Comparison of ENCODE assay signal across 18 cellular contexts in the genomic region with DNA sequence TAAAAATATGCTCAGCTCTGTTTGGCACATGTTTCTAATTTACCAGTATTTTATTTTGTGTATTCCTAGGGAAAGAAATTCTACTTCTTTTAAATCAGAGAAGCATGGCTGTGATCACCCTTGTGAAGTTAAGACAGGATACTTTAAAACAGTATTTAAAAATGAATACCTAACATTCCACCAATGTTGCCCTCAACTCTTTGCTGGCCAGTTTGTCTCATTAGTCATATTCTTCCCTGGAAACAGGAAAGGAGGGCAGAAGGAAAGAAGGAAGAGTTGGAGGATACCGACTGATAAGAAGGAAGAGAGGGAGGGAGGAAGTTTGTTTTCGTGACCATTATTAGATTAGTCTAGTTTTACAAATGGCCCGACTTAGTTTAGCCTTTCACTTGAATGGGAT.
A peak's percentile ranks its signal among the peaks of the same experiment; 100 is the strongest.
DNase-seq lines count a peak whose midpoint lies in the region; ATAC-seq, FAIRE-seq and TF ChIP-seq lines count a peak whose summit lies in the region.
"Had no signal": no experiment of that assay in that cellular context is flagged by ENCODE, and none has a peak within 500 bp of the region (broad histone marks: within the 10 kb centered on the region; RNA-seq: fewer than 3 reads in every experiment).

No MANE protein-coding gene starts in this region.

- DNase-seq in mammary epithelial cell (no peak), MCF 10A (ENCODE audit: unreplicated experiment) (no peak), astrocyte of the cerebellum (ENCODE audit: low read depth) (peak; percentile 8), hepatic stellate cell (ENCODE audit: low spot score) (peak; percentile 10), urothelium cell line (ENCODE audit: low spot score) (peak; percentile 24), GDM1 (lab: John Stamatoyannopoulos, UW) (no peak), thyroid gland (no peak)
- DNase-seq: activated CD4-positive, alpha-beta T cell treated with anti-CD3 and anti-CD28 coated beads for 36 hours; activated T-cell treated with anti-CD3 and anti-CD28 coated beads, Interleukin-2, amount 50 U/mL, for 72 hours; aorta; Calu3; NCI-H2171; nucleus accumbens; T-cell had no signal

- H2AFZ ChIP-seq in mammary epithelial cell (ENCODE audit: low read depth, low read length): peak overlapping the region; percentile 78
- H2AFZ ChIP-seq: hepatocyte had no signal

- no peaks in the 10 kb centered on the region for H3K36me3 Mint-ChIP-seq in MCF 10A (ENCODE audit: insufficient read depth, unreplicated experiment)
- H3K36me3 Mint-ChIP-seq: T-cell had no signal

- no peaks in the 10 kb centered on the region for H3K27me3 Mint-ChIP-seq in MCF 10A (ENCODE audit: insufficient read depth, unreplicated experiment)

- POLR2A ChIA-PET in MCF 10A (lab: Yijun Ruan, JAX): no interaction called here

- H3K4me2 ChIP-seq in mammary epithelial cell (ENCODE audit: insufficient read depth, low read depth, low read length): peak overlapping the region; percentile 41
- H3K4me2 ChIP-seq: hepatocyte had no signal

- H3K27me3 ChIP-seq in mammary epithelial cell (ENCODE audit: insufficient read depth, low read length) (no peaks in the 10 kb centered on the region), thyroid gland (no peaks in the 10 kb centered on the region)
- H3K27me3 ChIP-seq: hepatocyte had no signal

- no peaks in the 10 kb centered on the region for H3K79me2 ChIP-seq in mammary epithelial cell (ENCODE audit: insufficient read depth, low read length)
- H3K79me2 ChIP-seq: hepatocyte had no signal

- no peak for ATAC-seq in GM18861 (IDR thresholded peaks at IDR 0.05; ENCODE audit: unreplicated experiment)
- ATAC-seq: activated CD4-positive, alpha-beta T cell treated with anti-CD3 and anti-CD28 coated beads for 36 hours; activated T-cell treated with anti-CD3 and anti-CD28 coated beads, Interleukin-2, amount 50 U/mL, for 72 hours; T-cell had no signal

- no peak for TF ChIP-seq POLR2A in thyroid gland (IDR thresholded peaks at IDR 0.05)

- no peak overlapping the region for H3K4me3 Mint-ChIP-seq in MCF 10A (ENCODE audit: unreplicated experiment)
- H3K4me3 Mint-ChIP-seq: activated CD4-positive, alpha-beta T cell treated with anti-CD3 and anti-CD28 coated beads for 36 hours; activated T-cell treated with anti-CD3 and anti-CD28 coated beads, Interleukin-2, amount 50 U/mL, for 72 hours; T-cell had no signal

- H3K4me1 Mint-ChIP-seq in MCF 10A (ENCODE audit: insufficient read depth, unreplicated experiment): no peaks in the 10 kb centered on the region
- H3K4me1 Mint-ChIP-seq: activated CD4-positive, alpha-beta T cell treated with anti-CD3 and anti-CD28 coated beads for 36 hours; T-cell had no signal

- no peak overlapping the region for H3K9ac ChIP-seq in mammary epithelial cell (ENCODE audit: insufficient read depth, low read length)

- H4K20me1 ChIP-seq in mammary epithelial cell (ENCODE audit: insufficient read depth, low read length): no peaks in the 10 kb centered on the region

- peaks cover 7% of the 10 kb centered on the region for H3K4me1 ChIP-seq in mammary epithelial cell (ENCODE audit: insufficient read depth, low read length)
- H3K4me1 ChIP-seq in thyroid gland: no peaks in the 10 kb centered on the region

- BruUV-seq in mammary epithelial cell (replicated peaks; lab: Mats Ljungman, UMichigan) (no TSS peak), MCF 10A (replicated peaks; lab: Mats Ljungman, UMichigan) (no TSS peak)

- H3K27ac Mint-ChIP-seq in MCF 10A (ENCODE audit: low read depth, unreplicated experiment): no peak overlapping the region
- H3K27ac Mint-ChIP-seq: activated CD4-positive, alpha-beta T cell treated with anti-CD3 and anti-CD28 coated beads for 36 hours; activated T-cell treated with anti-CD3 and anti-CD28 coated beads, Interleukin-2, amount 50 U/mL, for 72 hours; T-cell had no signal

- no peak overlapping the region for H3K4me3 ChIP-seq in mammary epithelial cell (replicated peaks in 1 of 3; ENCODE audit: insufficient read depth in 1 of 3, low read depth in 2 of 3, low read length in 3 of 3)
- no peak overlapping the region for H3K4me3 ChIP-seq in astrocyte of the cerebellum (ENCODE audit: low read depth, low read length)
- no peak overlapping the region for H3K4me3 ChIP-seq in thyroid gland (replicated peaks in 1 of 3)
- H3K4me3 ChIP-seq: hepatocyte, thoracic aorta had no signal

- TF ChIP-seq CTCF in mammary epithelial cell (conservative IDR thresholded peaks at IDR 0.05 in 1 of 2, IDR thresholded peaks at IDR 0.05 in 1 of 2; ENCODE audit: extremely low read depth in 1 of 2, insufficient read depth in 1 of 2, low read depth in 1 of 2, low read length in 2 of 2) (no peak), MCF 10A (IDR thresholded peaks at IDR 0.05; ENCODE audit: unreplicated experiment) (no peak), astrocyte of the cerebellum (IDR thresholded peaks at IDR 0.05; ENCODE audit: low read depth, low read length, missing control alignments) (no peak), thyroid gland (IDR thresholded peaks at IDR 0.05) (no peak)

- H3K36me3 ChIP-seq in mammary epithelial cell (ENCODE audit: insufficient read depth, low read length) (no peaks in the 10 kb centered on the region), thyroid gland (no peaks in the 10 kb centered on the region)
- H3K36me3 ChIP-seq: thoracic aorta had no signal

- FAIRE-seq in urothelium cell line (lab: Jason Lieb, UNC): no peak

- H3K27ac ChIP-seq in mammary epithelial cell (ENCODE audit: insufficient read depth, low read depth, low read length) (no peak overlapping the region), thyroid gland (no peak overlapping the region)
- H3K27ac ChIP-seq: 22Rv1, hepatocyte, thoracic aorta had no signal

- dilution Hi-C loops in mammary epithelial cell (cut with HindIII; ENCODE audit: low sequenced_read_pairs): no loop called here

- CTCF ChIA-PET in mammary epithelial cell (lab: Charles Lee; ENCODE audit: low non-redundant PET) (no interaction called here), MCF 10A (lab: Yijun Ruan, JAX) (interaction anchor here (0.6 to 1.0 kb wide), 2 partner anchors 11 to 143 kb away, joined by 3 read pairs; no protein-coding TSS in a partner anchor)

- no peaks in the 10 kb centered on the region for H3K9me3 Mint-ChIP-seq in MCF 10A (ENCODE audit: unreplicated experiment)
- H3K9me3 Mint-ChIP-seq: activated T-cell treated with anti-CD3 and anti-CD28 coated beads, Interleukin-2, amount 50 U/mL, for 72 hours; T-cell had no signal

- in situ Hi-C loops in mammary epithelial cell (cut with MboI; ENCODE audit: low sequenced_read_pairs in 2 of 2) (no loop called here), astrocyte of the cerebellum (cut with HindIII; ENCODE audit: low sequenced_read_pairs) (no loop called here)

- H3K9me3 ChIP-seq in mammary epithelial cell (replicated peaks; ENCODE audit: insufficient read depth, low read length) (no peaks in the 10 kb centered on the region), thyroid gland (no peaks in the 10 kb centered on the region)
- H3K9me3 ChIP-seq: thoracic aorta had no signal

- 47% methylated on average over 3 of the region's 3 CpGs for WGBS in mammary epithelial cell (ENCODE audit: low coverage, missing lambda C conversion rate)
- WGBS in thyroid gland, 2 donors: 51 to 52% methylated on average over 3 of the region's 3 CpGs

- intact Hi-C loops in mammary epithelial cell (cut with micrococcal nuclease) (no loop called here), MCF 10A (cut with micrococcal nuclease) (no loop called here), thyroid gland (cut with DNase I) (no loop called here)

Comparison
In these comparisons a context has a peak if more than half of its experiments do, and no peak if none do; other contexts are left out.
1. DNase-seq: peak in astrocyte of the cerebellum (single experiment), hepatic stellate cell (single experiment) and urothelium cell line (single experiment); none in mammary epithelial cell (single experiment), MCF 10A (single experiment), GDM1 (single experiment) and thyroid gland (0 of 2).